In the genomic region with DNA sequence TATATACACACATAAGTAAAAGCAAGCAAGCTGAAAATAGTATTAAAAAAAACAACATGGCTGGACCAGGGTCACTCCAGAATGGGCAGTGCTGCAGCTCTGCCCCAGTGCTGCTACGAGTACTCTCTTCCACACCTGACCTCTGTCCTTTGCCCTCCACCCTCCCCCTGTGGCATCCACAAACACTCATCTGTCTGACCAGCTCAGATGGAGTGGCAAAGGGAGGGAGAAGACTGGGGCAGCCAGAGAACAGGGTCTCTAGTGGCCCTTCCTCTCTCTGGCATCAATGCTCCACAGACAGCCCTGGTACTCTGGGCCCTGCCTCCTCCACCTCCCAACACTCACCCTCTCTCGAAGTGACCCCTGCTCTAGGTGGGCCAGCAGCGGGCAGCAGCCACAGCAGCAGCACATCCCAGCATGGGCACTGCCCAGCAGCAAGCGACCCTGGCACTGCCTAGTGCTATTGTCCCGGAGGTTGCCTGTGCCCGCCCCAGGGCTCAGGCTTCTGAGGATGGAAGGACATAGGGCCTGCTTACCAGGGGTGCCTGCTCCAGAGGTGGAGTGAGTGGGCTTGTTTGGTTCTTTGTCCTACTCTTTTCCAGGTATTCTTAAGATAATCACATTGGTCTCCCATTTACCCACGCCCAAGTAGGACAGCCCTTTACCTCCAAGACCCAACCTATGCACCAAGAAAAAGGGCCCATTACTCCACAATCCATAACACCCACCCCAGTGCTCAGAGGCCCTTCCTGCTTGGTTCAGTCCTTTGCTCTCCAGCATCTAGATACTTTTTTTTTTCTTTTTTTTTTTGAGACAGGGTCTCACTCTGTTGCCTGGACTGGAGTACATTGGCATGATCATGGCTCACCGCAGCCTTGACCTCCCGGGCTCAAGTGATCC, we compare ENCODE assay signal across 10 cellular contexts. TPM values are rescaled to one million over a fixed set of nuclear protein-coding genes. Genes with fewer than 3 reads are reported as not detected.
DNase-seq lines count a peak whose midpoint lies in the region; ATAC-seq and TF ChIP-seq lines count a peak whose summit lies in the region.
"Had no signal": no experiment of that assay in that cellular context is flagged by ENCODE, and none has a peak within 500 bp of the region (broad histone marks: within the 10 kb centered on the region; RNA-seq: fewer than 3 reads in every experiment).

No MANE protein-coding gene starts in this region.

- no peaks in the 10 kb centered on the region for H3K9me3 Mint-ChIP-seq in WTC11

- peaks cover 87% of the 10 kb centered on the region for H3K4me1 ChIP-seq in skeletal muscle satellite cell (ENCODE audit: control insufficient read depth, insufficient read depth, low read length)

- TF ChIP-seq CTCF in GM13977 (IDR thresholded peaks at IDR 0.05; ENCODE audit: extremely low read depth, insufficient read depth, missing control alignments) (no peak), WTC11 (IDR thresholded peaks at IDR 0.05) (no peak)

- H3K27me3 ChIP-seq in skeletal muscle satellite cell (ENCODE audit: control insufficient read depth, insufficient read depth, low read length) (no peaks in the 10 kb centered on the region), MG63 (no peaks in the 10 kb centered on the region)

- no peak overlapping the region for H3K4me3 ChIP-seq in skeletal muscle satellite cell (ENCODE audit: low read length)
- no peak overlapping the region for H3K4me3 ChIP-seq in MG63
- H3K4me3 ChIP-seq: lung had no signal

- POLR2A ChIA-PET in WTC11 (lab: Charles Lee): no interaction called here

- CTCF ChIA-PET in WTC11 (lab: Charles Lee): interaction anchor here (0.7 to 3.0 kb wide), 2 partner anchors 12 to 30 kb away, joined by 3 to 20 read pairs; no protein-coding TSS in a partner anchor

- H3K4me2 ChIP-seq in skeletal muscle satellite cell (ENCODE audit: low read length): peak overlapping the region; percentile 22

- no peaks in the 10 kb centered on the region for H3K27me3 Mint-ChIP-seq in WTC11 (ENCODE audit: low read depth)

- H3K36me3 Mint-ChIP-seq in WTC11: peaks cover 4% of the 10 kb centered on the region

- in situ Hi-C loops in GM13977 (cut with MboI; ENCODE audit: low pct_unique_long_range_greater_than_20kb, low sequenced_read_pairs, unreplicated experiment): no loop called here

- no peak overlapping the region for H3K4me3 Mint-ChIP-seq in WTC11

- H3K9ac ChIP-seq in skeletal muscle satellite cell (ENCODE audit: low read depth, low read length): no peak overlapping the region

- no peak for ATAC-seq in WTC11

- H3K27ac Mint-ChIP-seq in WTC11: peak overlapping the region; percentile 43

- H3K9me3 ChIP-seq in skeletal muscle satellite cell (replicated peaks; ENCODE audit: low read length) (no peaks in the 10 kb centered on the region), MG63 (no peaks in the 10 kb centered on the region)

- H3K36me3 ChIP-seq in skeletal muscle satellite cell (ENCODE audit: insufficient read depth, low read length) (peaks cover 34% of the 10 kb centered on the region), MG63 (peaks cover 93% of the 10 kb centered on the region)

- H3K4me1 Mint-ChIP-seq in WTC11: peaks cover 91% of the 10 kb centered on the region

- DNase-seq in GM13977 (ENCODE audit: low spot score): peak; percentile 11
- no peak for DNase-seq in WTC11 (ENCODE audit: low spot score)
- DNase-seq in globus pallidus (ENCODE audit: low spot score): peak; percentile 89
- DNase-seq in effector CD8-positive, alpha-beta T cell (lab: John Stamatoyannopoulos, UW): no peak
- DNase-seq in MG63: no peak
- no peak for DNase-seq in DMS153 treated with DMSO at 0.1 percent for 48 hours (lab: John Stamatoyannopoulos, UW; ENCODE audit: unreplicated experiment)
- DNase-seq in NCI-H446 treated with DMSO at 0.1 percent for 48 hours (lab: John Stamatoyannopoulos, UW): no peak
- DNase-seq: activated CD4-positive, CD25-positive, alpha-beta regulatory T cell treated with anti-CD3 and anti-CD28 coated beads, Interleukin-2, amount 50 U/mL, for 72 hours had no signal

TF ChIP-seq in WTC11, 78 proteins besides CTCF, POLR2A, EP300 and RAD21:
- TF ChIP-seq TCF7 (CRISPR knock-in tag; IDR thresholded peaks at IDR 0.05; ENCODE audit: low read depth): no peak

RNA-seq across cellular contexts. Expression of a gene that starts 6.2 kb away (rescaled TPM):
- 60.0 to 69.5 TPM (median 66.2 TPM) in 3 replicates for total RNA-seq in WTC11 (2021)
- total RNA-seq in skeletal muscle satellite cell (2012; rRNA removed): 105 and 107 TPM in 2 replicates
- 38.7 and 70.6 TPM in 2 replicates for total RNA-seq in MG63 (2014; rRNA removed; shearing (Covaris generic); ENCODE audit: low replicate concordance)

RNA-seq across cellular contexts. Expression of a gene that starts 30.7 kb away (rescaled TPM):
- not detected in 3 replicates for total RNA-seq in WTC11 (2021)
- total RNA-seq in skeletal muscle satellite cell (2012; rRNA removed): 0.44 TPM in 1 of 2 replicates, not detected in the other
- not detected in 2 replicates for total RNA-seq in MG63 (2014; rRNA removed; shearing (Covaris generic); ENCODE audit: low replicate concordance)
- total RNA-seq: lung had no signal

RNA-seq across cellular contexts. Expression of a gene that starts 37.9 kb away (rescaled TPM):
- 46.0 to 64.4 TPM (median 59.8 TPM) in 3 replicates for total RNA-seq in WTC11 (2021)
- 21.4 and 24.1 TPM in 2 replicates for total RNA-seq in skeletal muscle satellite cell (2012; rRNA removed)
- 26.0 and 32.1 TPM in 2 replicates for total RNA-seq in MG63 (2014; rRNA removed; shearing (Covaris generic); ENCODE audit: low replicate concordance)

RNA-seq across cellular contexts. Expression of a gene that starts 48.6 kb away (rescaled TPM):
- 172 to 175 TPM (median 174 TPM) in 3 replicates for total RNA-seq in WTC11 (2021)
- total RNA-seq in skeletal muscle satellite cell (2012; rRNA removed): 538 and 640 TPM in 2 replicates
- total RNA-seq in MG63 (2014; rRNA removed; shearing (Covaris generic); ENCODE audit: low replicate concordance): 243 and 387 TPM in 2 replicates

Comparison
In these comparisons a context has a peak if more than half of its experiments do, and no peak if none do; other contexts are left out.
1. DNase-seq: peak in GM13977 (single experiment) and globus pallidus (single experiment); none in WTC11 (single experiment), effector CD8-positive, alpha-beta T cell (single experiment), MG63 (single experiment), DMS153 treated with DMSO at 0.1 percent for 48 hours (single experiment) and NCI-H446 treated with DMSO at 0.1 percent for 48 hours (single experiment).